ENCODE assay signal across 9 cellular contexts in the genomic region with DNA sequence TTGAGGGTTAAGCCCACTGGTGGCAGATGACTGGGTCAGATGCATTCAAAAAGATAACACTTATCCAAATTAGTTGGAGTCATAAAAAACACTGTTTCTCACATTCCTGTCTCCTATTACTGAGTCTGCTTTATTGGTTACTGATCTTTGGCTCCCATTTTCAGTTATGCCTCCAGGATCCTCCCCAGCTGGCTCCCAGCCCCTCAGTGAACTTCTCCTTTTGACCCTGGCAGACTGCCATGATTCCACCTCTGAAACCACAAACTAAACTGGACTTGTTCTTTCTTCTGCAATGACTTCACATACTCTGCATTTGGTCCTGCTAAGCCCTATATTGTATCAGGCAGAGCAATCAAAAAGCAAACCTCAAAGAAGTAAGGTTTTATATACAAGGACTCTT.
DNase-seq lines count a peak whose midpoint lies in the region; ATAC-seq and TF ChIP-seq lines count a peak whose summit lies in the region.
"Had no signal": no experiment of that assay in that cellular context is flagged by ENCODE, and none has a peak within 500 bp of the region (broad histone marks: within the 10 kb centered on the region; RNA-seq: fewer than 3 reads in every experiment).

No MANE protein-coding gene starts in this region.

- no peaks in the 10 kb centered on the region for H3K9me3 Mint-ChIP-seq in WTC11
- H3K9me3 Mint-ChIP-seq: activated T-cell treated with anti-CD3 and anti-CD28 coated beads, Interleukin-2, amount 50 U/mL, for 24 hours had no signal

- peak overlapping the region; percentile 28; the same call in 1 of the 2 replicates for H3K27ac Mint-ChIP-seq in WTC11
- H3K27ac Mint-ChIP-seq: activated T-cell treated with anti-CD3 and anti-CD28 coated beads, Interleukin-2, amount 50 U/mL, for 24 hours had no signal

- H3K27me3 Mint-ChIP-seq in WTC11 (ENCODE audit: low read depth): no peaks in the 10 kb centered on the region
- H3K27me3 Mint-ChIP-seq: activated T-cell treated with anti-CD3 and anti-CD28 coated beads, Interleukin-2, amount 50 U/mL, for 24 hours had no signal

- no peak for TF ChIP-seq POLR2A in tibial nerve (IDR thresholded peaks at IDR 0.05)

- ATAC-seq in WTC11 (no peak), GM21447 (IDR thresholded peaks at IDR 0.05; ENCODE audit: unreplicated experiment) (no peak)

- no peak overlapping the region for H3K4me3 Mint-ChIP-seq in WTC11
- H3K4me3 Mint-ChIP-seq: activated T-cell treated with anti-CD3 and anti-CD28 coated beads, Interleukin-2, amount 50 U/mL, for 24 hours had no signal

- H3K36me3 Mint-ChIP-seq in WTC11: no peaks in the 10 kb centered on the region

- no TSS peak for BruUV-seq in A673 (replicated peaks; lab: Mats Ljungman, UMichigan)

- TF ChIP-seq EP300 in tibial nerve (IDR thresholded peaks at IDR 0.05): peak in 1 of 2 donors; percentile 70

- peaks cover 5% of the 10 kb centered on the region for H3K4me1 Mint-ChIP-seq in WTC11

- H3K27ac ChIP-seq in tibial nerve (no peak overlapping the region), A673 (ENCODE audit: low read depth, low read length, poor library complexity, severe bottlenecking) (no peak overlapping the region)

- no peaks in the 10 kb centered on the region for H3K9me3 ChIP-seq in tibial nerve
- H3K9me3 ChIP-seq in A673 (ENCODE audit: low read depth, low read length, poor library complexity, severe bottlenecking): no peaks in the 10 kb centered on the region

- H3K36me3 ChIP-seq in tibial nerve: no peaks in the 10 kb centered on the region
- H3K36me3 ChIP-seq in A673 (ENCODE audit: insufficient read depth, low read length, poor library complexity, severe bottlenecking): no peaks in the 10 kb centered on the region

- DNase-seq in NCI-H146 (lab: John Stamatoyannopoulos, UW) (peak; percentile 10), NCI-H146 treated with DMSO at 0.1 percent for 48 hours (lab: John Stamatoyannopoulos, UW; ENCODE audit: unreplicated experiment) (no peak), WTC11 (ENCODE audit: low spot score) (no peak), iris pigment epithelial cell (ENCODE audit: low read depth) (peak; percentile 22), tibial nerve (ENCODE audit: low spot score in 2 of 2) (peak; percentile 59 to 88), A673 (ENCODE audit: low spot score) (no peak)
- no peak for DNase-seq in activated effector memory CD4-positive, alpha-beta T cell treated with Interleukin-2 at 50 U/mL for 16 hours
- DNase-seq: activated T-cell treated with anti-CD3 and anti-CD28 coated beads, Interleukin-2, amount 50 U/mL, for 24 hours had no signal

- peaks cover 0 to 17% (median 0%) of the 10 kb centered on the region in 4 donors for H3K4me1 ChIP-seq in tibial nerve
- no peaks in the 10 kb centered on the region for H3K4me1 ChIP-seq in A673 (ENCODE audit: insufficient read depth, low read length, poor library complexity, severe bottlenecking)

- POLR2A ChIA-PET in WTC11 (lab: Charles Lee): no interaction called here
- POLR2A ChIA-PET in A673 (lab: Charles Lee; ENCODE audit: low non-redundant PET): no interaction called here

- H3K4me3 ChIP-seq in tibial nerve: no peak overlapping the region
- H3K4me3 ChIP-seq in A673 (ENCODE audit: low read depth, low read length, poor library complexity, severe bottlenecking): no peak overlapping the region

- CTCF ChIA-PET in WTC11 (lab: Charles Lee) (no interaction called here), A673 (lab: Charles Lee) (no interaction called here)

- intact Hi-C loops in A673 (cut with micrococcal nuclease; ENCODE audit: unreplicated experiment): no loop called here

- H3K27me3 ChIP-seq in tibial nerve (no peaks in the 10 kb centered on the region), A673 (replicated peaks; ENCODE audit: insufficient read depth, low read depth, low read length, poor library complexity) (peaks cover 44% of the 10 kb centered on the region)

- TF ChIP-seq CTCF in WTC11 (IDR thresholded peaks at IDR 0.05) (no peak), tibial nerve (IDR thresholded peaks at IDR 0.05) (no peak), A673 (conservative IDR thresholded peaks at IDR 0.05; ENCODE audit: low read depth, low read length) (no peak)

TF ChIP-seq in WTC11, 78 proteins besides CTCF, POLR2A, EP300 and RAD21 (continues in another document):
- TF ChIP-seq GRHL2 (CRISPR knock-in tag; IDR thresholded peaks at IDR 0.05; ENCODE audit: insufficient replicate concordance, severe bottlenecking) (no peak), ZNF532 (CRISPR knock-in tag; IDR thresholded peaks at IDR 0.05; ENCODE audit: borderline replicate concordance) (no peak), ZNF425 (CRISPR knock-in tag; conservative IDR thresholded peaks at IDR 0.05) (no peak), GTF2I (CRISPR knock-in tag; conservative IDR thresholded peaks at IDR 0.05) (no peak)
- TF ChIP-seq, protein P1, sequence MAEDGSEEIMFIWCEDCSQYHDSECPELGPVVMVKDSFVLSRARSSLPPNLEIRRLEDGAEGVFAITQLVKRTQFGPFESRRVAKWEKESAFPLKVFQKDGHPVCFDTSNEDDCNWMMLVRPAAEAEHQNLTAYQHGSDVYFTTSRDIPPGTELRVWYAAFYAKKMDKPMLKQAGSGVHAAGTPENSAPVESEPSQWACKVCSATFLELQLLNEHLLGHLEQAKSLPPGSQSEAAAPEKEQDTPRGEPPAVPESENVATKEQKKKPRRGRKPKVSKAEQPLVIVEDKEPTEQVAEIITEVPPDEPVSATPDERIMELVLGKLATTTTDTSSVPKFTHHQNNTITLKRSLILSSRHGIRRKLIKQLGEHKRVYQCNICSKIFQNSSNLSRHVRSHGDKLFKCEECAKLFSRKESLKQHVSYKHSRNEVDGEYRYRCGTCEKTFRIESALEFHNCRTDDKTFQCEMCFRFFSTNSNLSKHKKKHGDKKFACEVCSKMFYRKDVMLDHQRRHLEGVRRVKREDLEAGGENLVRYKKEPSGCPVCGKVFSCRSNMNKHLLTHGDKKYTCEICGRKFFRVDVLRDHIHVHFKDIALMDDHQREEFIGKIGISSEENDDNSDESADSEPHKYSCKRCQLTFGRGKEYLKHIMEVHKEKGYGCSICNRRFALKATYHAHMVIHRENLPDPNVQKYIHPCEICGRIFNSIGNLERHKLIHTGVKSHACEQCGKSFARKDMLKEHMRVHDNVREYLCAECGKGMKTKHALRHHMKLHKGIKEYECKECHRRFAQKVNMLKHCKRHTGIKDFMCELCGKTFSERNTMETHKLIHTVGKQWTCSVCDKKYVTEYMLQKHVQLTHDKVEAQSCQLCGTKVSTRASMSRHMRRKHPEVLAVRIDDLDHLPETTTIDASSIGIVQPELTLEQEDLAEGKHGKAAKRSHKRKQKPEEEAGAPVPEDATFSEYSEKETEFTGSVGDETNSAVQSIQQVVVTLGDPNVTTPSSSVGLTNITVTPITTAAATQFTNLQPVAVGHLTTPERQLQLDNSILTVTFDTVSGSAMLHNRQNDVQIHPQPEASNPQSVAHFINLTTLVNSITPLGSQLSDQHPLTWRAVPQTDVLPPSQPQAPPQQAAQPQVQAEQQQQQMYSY (CRISPR knock-in tag; IDR thresholded peaks at IDR 0.05): no peak

Comparison
In these comparisons a context has a peak if more than half of its experiments do, and no peak if none do; other contexts are left out.
1. DNase-seq: peak in NCI-H146 (single experiment), iris pigment epithelial cell (single experiment) and tibial nerve (2 of 2); none in NCI-H146 treated with DMSO at 0.1 percent for 48 hours (single experiment), WTC11 (single experiment), A673 (single experiment) and activated effector memory CD4-positive, alpha-beta T cell treated with Interleukin-2 at 50 U/mL for 16 hours (single experiment).